In the genomic region with DNA sequence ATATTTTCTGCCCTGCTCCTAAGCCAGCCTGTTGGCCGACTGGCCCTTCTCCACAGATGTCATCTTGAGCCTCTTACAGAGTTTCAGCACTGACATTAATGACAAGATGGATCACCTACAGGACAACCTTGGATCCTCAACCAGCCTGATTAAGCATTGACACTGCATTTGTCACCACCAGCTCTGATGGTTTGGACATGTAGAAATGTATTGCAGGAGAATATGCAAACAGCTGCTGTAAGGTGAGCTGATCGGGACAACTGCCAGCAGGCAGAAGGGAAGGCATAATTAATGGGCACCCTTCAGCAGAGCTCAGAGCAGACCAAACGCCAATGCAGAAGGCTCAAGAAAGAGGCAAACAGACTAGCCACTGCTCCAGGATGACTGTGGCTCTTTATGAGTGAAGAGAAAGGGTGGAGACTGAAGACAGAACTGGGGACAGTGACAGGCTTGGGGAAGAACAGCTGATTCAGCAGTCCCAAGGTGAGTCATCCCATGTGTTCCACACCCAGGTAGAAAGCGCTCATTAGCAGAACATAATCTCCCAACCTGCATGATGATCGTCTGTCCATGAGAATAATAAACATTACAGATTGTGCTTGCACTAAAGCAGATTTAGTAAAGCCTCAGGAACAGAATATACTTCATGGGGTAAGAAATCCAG, we compare ENCODE assay signal across 1 cellular context.
A peak's percentile ranks its signal among the peaks of the same experiment; 100 is the strongest.
TF ChIP-seq lines count a peak whose summit lies in the region.

No MANE protein-coding gene starts in this region.

TF ChIP-seq in HepG2, 621 proteins besides CTCF, POLR2A, EP300 and RAD21:
- TF ChIP-seq MAFF (IDR thresholded peaks at IDR 0.05; ENCODE audit: low read depth, low read length) = peak; percentile 77
- TF ChIP-seq ZNF431 (CRISPR knock-in tag; IDR thresholded peaks at IDR 0.05; ENCODE audit: borderline replicate concordance, low read depth) = no peak
- peak; percentile 85 to 92 for TF ChIP-seq MAFK (conservative IDR thresholded peaks at IDR 0.05 in 1 of 2, IDR thresholded peaks at IDR 0.05 in 1 of 2; ENCODE audit: low read length in 2 of 2)
